Comparison of ENCODE assay signal across 1 cellular context in the genomic region with DNA sequence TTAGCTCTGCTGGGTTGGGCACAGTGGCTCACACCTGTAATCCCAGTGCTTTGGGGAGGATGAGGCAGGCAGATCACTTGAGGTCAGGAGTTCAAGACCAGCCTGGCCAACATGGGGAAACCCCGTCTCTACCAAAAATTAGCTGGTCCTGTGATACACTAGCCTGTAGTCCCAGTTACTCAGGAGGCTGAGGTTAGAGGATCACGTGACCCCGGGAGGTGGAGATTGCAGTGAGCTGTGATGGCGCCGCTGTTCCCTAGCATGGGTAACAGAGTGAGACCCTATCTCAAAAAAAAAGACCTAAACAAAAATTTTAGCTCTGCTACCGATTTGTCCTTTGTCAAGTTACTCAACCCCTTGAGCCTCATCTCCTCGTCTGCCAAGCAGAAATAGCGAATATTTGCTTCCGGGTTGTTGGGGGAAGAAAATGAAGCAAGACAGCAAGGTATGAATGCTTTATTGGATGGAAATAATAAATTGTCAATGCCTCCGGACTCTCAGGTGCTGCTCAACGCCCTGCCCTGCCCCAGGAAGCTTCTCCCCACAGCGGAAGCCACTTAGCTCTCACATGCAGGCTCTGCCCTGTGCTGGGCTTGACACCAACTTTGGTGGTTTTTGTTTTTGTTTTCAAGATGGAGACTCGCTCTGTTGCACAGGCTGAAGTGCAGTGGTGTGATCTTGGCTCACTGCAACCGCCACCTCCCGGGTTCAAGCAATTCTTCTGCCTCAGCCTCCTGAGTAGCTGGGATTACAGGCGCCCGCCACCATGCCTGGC.
A peak's percentile ranks its signal among the peaks of the same experiment; 100 is the strongest.
TF ChIP-seq lines count a peak whose summit lies in the region.

No MANE protein-coding gene starts in this region.

TF ChIP-seq in GM12878, 131 proteins besides CTCF, POLR2A, EP300 and RAD21 (continues in another document):
- TF ChIP-seq RELB (IDR thresholded peaks at IDR 0.05; ENCODE audit: low read depth) = no peak
- peak; percentile 59 to 93; a peak in 3 of 4 replicates for TF ChIP-seq BHLHE40 (IDR thresholded peaks at IDR 0.05; ENCODE audit: borderline replicate concordance in 1 of 2, low read depth in 2 of 2, low read length in 1 of 2)
- no peak for TF ChIP-seq TBL1XR1 (IDR thresholded peaks at IDR 0.05; ENCODE audit: low read depth, low read length)
- TF ChIP-seq HCFC1 (IDR thresholded peaks at IDR 0.05; ENCODE audit: low read length) = 0 out of 2 replicates have a peak, but pooled peaks have one; percentile 33
- no peak for TF ChIP-seq SMAD1 (IDR thresholded peaks at IDR 0.05; ENCODE audit: low read depth, partially characterized antibody)
- no peak for TF ChIP-seq ASH2L (IDR thresholded peaks at IDR 0.05; ENCODE audit: borderline replicate concordance, low read depth)
- no peak for TF ChIP-seq CHD4 (IDR thresholded peaks at IDR 0.05)
- TF ChIP-seq, protein P1, sequence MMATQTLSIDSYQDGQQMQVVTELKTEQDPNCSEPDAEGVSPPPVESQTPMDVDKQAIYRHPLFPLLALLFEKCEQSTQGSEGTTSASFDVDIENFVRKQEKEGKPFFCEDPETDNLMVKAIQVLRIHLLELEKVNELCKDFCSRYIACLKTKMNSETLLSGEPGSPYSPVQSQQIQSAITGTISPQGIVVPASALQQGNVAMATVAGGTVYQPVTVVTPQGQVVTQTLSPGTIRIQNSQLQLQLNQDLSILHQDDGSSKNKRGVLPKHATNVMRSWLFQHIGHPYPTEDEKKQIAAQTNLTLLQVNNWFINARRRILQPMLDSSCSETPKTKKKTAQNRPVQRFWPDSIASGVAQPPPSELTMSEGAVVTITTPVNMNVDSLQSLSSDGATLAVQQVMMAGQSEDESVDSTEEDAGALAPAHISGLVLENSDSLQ (IDR thresholded peaks at IDR 0.05) = no peak
- TF ChIP-seq, protein P2, sequence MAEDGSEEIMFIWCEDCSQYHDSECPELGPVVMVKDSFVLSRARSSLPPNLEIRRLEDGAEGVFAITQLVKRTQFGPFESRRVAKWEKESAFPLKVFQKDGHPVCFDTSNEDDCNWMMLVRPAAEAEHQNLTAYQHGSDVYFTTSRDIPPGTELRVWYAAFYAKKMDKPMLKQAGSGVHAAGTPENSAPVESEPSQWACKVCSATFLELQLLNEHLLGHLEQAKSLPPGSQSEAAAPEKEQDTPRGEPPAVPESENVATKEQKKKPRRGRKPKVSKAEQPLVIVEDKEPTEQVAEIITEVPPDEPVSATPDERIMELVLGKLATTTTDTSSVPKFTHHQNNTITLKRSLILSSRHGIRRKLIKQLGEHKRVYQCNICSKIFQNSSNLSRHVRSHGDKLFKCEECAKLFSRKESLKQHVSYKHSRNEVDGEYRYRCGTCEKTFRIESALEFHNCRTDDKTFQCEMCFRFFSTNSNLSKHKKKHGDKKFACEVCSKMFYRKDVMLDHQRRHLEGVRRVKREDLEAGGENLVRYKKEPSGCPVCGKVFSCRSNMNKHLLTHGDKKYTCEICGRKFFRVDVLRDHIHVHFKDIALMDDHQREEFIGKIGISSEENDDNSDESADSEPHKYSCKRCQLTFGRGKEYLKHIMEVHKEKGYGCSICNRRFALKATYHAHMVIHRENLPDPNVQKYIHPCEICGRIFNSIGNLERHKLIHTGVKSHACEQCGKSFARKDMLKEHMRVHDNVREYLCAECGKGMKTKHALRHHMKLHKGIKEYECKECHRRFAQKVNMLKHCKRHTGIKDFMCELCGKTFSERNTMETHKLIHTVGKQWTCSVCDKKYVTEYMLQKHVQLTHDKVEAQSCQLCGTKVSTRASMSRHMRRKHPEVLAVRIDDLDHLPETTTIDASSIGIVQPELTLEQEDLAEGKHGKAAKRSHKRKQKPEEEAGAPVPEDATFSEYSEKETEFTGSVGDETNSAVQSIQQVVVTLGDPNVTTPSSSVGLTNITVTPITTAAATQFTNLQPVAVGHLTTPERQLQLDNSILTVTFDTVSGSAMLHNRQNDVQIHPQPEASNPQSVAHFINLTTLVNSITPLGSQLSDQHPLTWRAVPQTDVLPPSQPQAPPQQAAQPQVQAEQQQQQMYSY (CRISPR knock-in tag; IDR thresholded peaks at IDR 0.05) = peak; percentile 76
- TF ChIP-seq SREBF2 (IDR thresholded peaks at IDR 0.05; ENCODE audit: low read length) = no peak
- TF ChIP-seq, protein P3, sequence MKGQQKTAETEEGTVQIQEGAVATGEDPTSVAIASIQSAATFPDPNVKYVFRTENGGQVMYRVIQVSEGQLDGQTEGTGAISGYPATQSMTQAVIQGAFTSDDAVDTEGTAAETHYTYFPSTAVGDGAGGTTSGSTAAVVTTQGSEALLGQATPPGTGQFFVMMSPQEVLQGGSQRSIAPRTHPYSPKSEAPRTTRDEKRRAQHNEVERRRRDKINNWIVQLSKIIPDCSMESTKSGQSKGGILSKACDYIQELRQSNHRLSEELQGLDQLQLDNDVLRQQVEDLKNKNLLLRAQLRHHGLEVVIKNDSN (IDR thresholded peaks at IDR 0.05; ENCODE audit: borderline replicate concordance, extremely low read length, insufficient read depth, low read depth, low read length) = peak; percentile 80
- TF ChIP-seq IKZF2 (IDR thresholded peaks at IDR 0.05) = peak; percentile 42 to 59; a peak in 3 of 4 replicates
- TF ChIP-seq BACH1 (IDR thresholded peaks at IDR 0.05; ENCODE audit: borderline replicate concordance) = no peak
- TF ChIP-seq ATF2 (IDR thresholded peaks at IDR 0.05; ENCODE audit: low read length) = no peak
- TF ChIP-seq, protein P4, sequence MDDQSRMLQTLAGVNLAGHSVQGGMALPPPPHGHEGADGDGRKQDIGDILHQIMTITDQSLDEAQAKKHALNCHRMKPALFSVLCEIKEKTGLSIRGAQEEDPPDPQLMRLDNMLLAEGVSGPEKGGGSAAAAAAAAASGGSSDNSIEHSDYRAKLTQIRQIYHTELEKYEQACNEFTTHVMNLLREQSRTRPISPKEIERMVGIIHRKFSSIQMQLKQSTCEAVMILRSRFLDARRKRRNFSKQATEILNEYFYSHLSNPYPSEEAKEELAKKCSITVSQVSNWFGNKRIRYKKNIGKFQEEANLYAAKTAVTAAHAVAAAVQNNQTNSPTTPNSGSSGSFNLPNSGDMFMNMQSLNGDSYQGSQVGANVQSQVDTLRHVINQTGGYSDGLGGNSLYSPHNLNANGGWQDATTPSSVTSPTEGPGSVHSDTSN (IDR thresholded peaks at IDR 0.05; ENCODE audit: insufficient replicate concordance, low read depth, low read length) = no peak
- TF ChIP-seq EED (IDR thresholded peaks at IDR 0.05; ENCODE audit: low read depth) = no peak
- no peak for TF ChIP-seq HDAC2 (IDR thresholded peaks at IDR 0.05)
- no peak for TF ChIP-seq KDM1A (IDR thresholded peaks at IDR 0.05; ENCODE audit: borderline replicate concordance)
- TF ChIP-seq IRF4 (IDR thresholded peaks at IDR 0.05; ENCODE audit: low read depth, low read length) = no peak
- no peak for TF ChIP-seq MEF2A (IDR thresholded peaks at IDR 0.05; ENCODE audit: insufficient read depth, low read depth, low read length)
- TF ChIP-seq NR2C1 (IDR thresholded peaks at IDR 0.05) = peak; percentile 87
- peak; percentile 47; the same call in 1 of the 2 replicates for TF ChIP-seq BMI1 (IDR thresholded peaks at IDR 0.05; ENCODE audit: borderline replicate concordance)
- no peak for TF ChIP-seq E2F4 (IDR thresholded peaks at IDR 0.05; ENCODE audit: low read depth, low read length)
- TF ChIP-seq EZH2 (IDR thresholded peaks at IDR 0.05; ENCODE audit: borderline replicate concordance, control insufficient read depth, low read depth, low read length) = no peak
- TF ChIP-seq SRF (IDR thresholded peaks at IDR 0.05; ENCODE audit: low read depth in 2 of 2, low read length in 2 of 2) = no peak
- no peak for TF ChIP-seq MXI1 (IDR thresholded peaks at IDR 0.05; ENCODE audit: low read depth, low read length)
- TF ChIP-seq SP1 (IDR thresholded peaks at IDR 0.05; ENCODE audit: low read depth, low read length) = no peak
- TF ChIP-seq, protein P5, sequence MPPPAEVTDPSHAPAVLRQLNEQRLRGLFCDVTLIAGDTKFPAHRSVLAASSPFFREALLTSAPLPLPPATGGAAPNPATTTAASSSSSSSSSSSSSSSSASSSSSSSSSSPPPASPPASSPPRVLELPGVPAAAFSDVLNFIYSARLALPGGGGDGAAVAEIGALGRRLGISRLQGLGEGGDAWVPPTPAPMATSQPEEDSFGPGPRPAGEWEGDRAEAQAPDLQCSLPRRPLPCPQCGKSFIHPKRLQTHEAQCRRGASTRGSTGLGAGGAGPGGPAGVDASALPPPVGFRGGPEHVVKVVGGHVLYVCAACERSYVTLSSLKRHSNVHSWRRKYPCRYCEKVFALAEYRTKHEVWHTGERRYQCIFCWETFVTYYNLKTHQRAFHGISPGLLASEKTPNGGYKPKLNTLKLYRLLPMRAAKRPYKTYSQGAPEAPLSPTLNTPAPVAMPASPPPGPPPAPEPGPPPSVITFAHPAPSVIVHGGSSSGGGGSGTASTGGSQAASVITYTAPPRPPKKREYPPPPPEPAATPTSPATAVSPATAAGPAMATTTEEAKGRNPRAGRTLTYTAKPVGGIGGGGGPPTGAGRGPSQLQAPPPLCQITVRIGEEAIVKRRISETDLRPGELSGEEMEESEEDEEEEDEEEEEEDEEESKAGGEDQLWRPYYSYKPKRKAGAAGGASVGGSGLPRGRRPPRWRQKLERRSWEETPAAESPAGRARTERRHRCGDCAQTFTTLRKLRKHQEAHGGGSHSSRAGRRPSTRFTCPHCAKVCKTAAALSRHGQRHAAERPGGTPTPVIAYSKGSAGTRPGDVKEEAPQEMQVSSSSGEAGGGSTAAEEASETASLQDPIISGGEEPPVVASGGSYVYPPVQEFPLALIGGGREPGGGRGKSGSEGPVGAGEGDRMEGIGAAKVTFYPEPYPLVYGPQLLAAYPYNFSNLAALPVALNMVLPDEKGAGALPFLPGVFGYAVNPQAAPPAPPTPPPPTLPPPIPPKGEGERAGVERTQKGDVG (CRISPR knock-in tag; IDR thresholded peaks at IDR 0.05) = peak; percentile 71; the same call in 1 of the 2 replicates
- TF ChIP-seq SPI1 (IDR thresholded peaks at IDR 0.05; ENCODE audit: borderline replicate concordance, insufficient read depth, low read depth, low read length) = no peak
- no peak for TF ChIP-seq RELA (IDR thresholded peaks at IDR 0.05; ENCODE audit: borderline replicate concordance, partially characterized antibody)
- 0 out of 2 replicates have a peak, but pooled peaks have one; percentile 19 for TF ChIP-seq LARP7 (IDR thresholded peaks at IDR 0.05)
- TF ChIP-seq HDAC6 (IDR thresholded peaks at IDR 0.05; ENCODE audit: unreplicated experiment) = no peak
- TF ChIP-seq FOS (IDR thresholded peaks at IDR 0.05; ENCODE audit: borderline replicate concordance, extremely low read depth, insufficient read length) = no peak
- no peak for TF ChIP-seq SMAD5 (IDR thresholded peaks at IDR 0.05; ENCODE audit: low read depth)
- TF ChIP-seq, protein P6, sequence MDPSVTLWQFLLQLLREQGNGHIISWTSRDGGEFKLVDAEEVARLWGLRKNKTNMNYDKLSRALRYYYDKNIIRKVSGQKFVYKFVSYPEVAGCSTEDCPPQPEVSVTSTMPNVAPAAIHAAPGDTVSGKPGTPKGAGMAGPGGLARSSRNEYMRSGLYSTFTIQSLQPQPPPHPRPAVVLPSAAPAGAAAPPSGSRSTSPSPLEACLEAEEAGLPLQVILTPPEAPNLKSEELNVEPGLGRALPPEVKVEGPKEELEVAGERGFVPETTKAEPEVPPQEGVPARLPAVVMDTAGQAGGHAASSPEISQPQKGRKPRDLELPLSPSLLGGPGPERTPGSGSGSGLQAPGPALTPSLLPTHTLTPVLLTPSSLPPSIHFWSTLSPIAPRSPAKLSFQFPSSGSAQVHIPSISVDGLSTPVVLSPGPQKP (IDR thresholded peaks at IDR 0.05; ENCODE audit: low read depth, low read length) = no peak
- no peak for TF ChIP-seq ZNF217 (IDR thresholded peaks at IDR 0.05)
